In the genomic region with DNA sequence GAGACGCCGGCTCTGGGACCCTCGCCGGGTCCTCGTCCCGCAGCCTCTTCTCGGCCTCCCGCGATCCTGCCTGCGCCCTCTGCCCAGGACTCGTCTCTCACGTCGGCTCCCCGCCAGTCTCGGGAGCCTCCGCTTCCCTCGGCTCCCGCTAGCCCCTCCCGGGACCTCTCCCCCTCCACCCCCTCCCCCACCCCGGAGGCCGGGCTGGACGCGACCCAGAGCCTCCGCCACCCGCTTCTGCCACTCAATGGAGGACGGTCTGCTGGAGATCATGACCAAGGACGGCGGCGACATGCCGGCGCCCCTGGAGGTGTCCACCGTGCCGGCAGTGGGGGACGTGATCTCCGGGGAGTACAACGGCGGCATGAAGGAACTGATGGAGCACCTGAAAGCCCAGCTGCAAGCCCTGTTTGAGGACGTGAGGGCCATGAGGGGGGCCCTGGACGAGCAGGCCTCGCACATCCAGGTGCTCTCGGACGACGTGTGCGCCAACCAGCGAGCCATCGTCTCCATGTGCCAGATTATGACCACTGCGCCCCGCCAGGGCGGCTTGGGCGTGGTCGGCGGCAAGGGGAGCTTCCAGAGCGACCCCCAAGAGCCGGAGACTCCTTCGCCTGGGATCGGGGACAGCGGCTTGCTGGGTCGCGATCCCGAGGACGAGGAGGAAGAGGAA, we compare ENCODE assay signal across 8 cellular contexts. TPM values are rescaled to one million over a fixed set of nuclear protein-coding genes. Genes with fewer than 3 reads are reported as not detected.
DNase-seq lines count a peak whose midpoint lies in the region; ATAC-seq, FAIRE-seq and TF ChIP-seq lines count a peak whose summit lies in the region.

No MANE protein-coding gene starts in this region.

- peak overlapping the region; percentile 88 to 95 (median 92) for H3K4me3 Mint-ChIP-seq in CD4-positive, CD25-positive, alpha-beta regulatory T cell
- peak overlapping the region; percentile 65 for H3K4me3 Mint-ChIP-seq in mesothelial cell of epicardium

- H3K36me3 Mint-ChIP-seq in CD4-positive, CD25-positive, alpha-beta regulatory T cell: no peaks in the 10 kb centered on the region
- H3K36me3 Mint-ChIP-seq in mesothelial cell of epicardium: no peaks in the 10 kb centered on the region

- no peaks in the 10 kb centered on the region for H3K9me3 ChIP-seq in CD4-positive, CD25-positive, alpha-beta regulatory T cell (ENCODE audit: control insufficient read depth in 2 of 2, low read length in 2 of 2)
- no peaks in the 10 kb centered on the region for H3K9me3 ChIP-seq in breast epithelium

- peak overlapping the region; percentile 85 for H2AFZ ChIP-seq in KMS-11 (ENCODE audit: low read depth)

- no peak for TF ChIP-seq CTCF in KMS-11 (conservative IDR thresholded peaks at IDR 0.05; ENCODE audit: low read depth, low read length)
- no peak for TF ChIP-seq CTCF in breast epithelium (IDR thresholded peaks at IDR 0.05)
- TF ChIP-seq CTCF in mesothelial cell of epicardium (IDR thresholded peaks at IDR 0.05; ENCODE audit: unreplicated experiment): no peak

- H3K36me3 ChIP-seq in CD4-positive, CD25-positive, alpha-beta regulatory T cell (ENCODE audit: control insufficient read depth, insufficient read depth, low read length): no peaks in the 10 kb centered on the region
- H3K36me3 ChIP-seq in KMS-11 (ENCODE audit: insufficient read depth) (no peaks in the 10 kb centered on the region), breast epithelium (no peaks in the 10 kb centered on the region)

- peak in 1 of 3 donors; percentile 4 for DNase-seq in CD4-positive, CD25-positive, alpha-beta regulatory T cell
- DNase-seq in breast epithelium (ENCODE audit: low spot score in 2 of 2) (no peak), mesothelial cell of epicardium (ENCODE audit: low spot score in 2 of 2, unreplicated experiment in 2 of 2) (no peak), activated gamma-delta T cell treated with Interleukin-2 at 50 U/mL for 16 hours (no peak), HTR-8/SVneo (ENCODE audit: insufficient read length, low spot score) (no peak), H4 (ENCODE audit: low spot score) (no peak)

- no peaks in the 10 kb centered on the region for H3K9me3 Mint-ChIP-seq in CD4-positive, CD25-positive, alpha-beta regulatory T cell
- H3K9me3 Mint-ChIP-seq in mesothelial cell of epicardium: no peaks in the 10 kb centered on the region

- no peak overlapping the region for H3K4me3 ChIP-seq in CD4-positive, CD25-positive, alpha-beta regulatory T cell (ENCODE audit: low read depth, low read length)
- no peak overlapping the region for H3K4me3 ChIP-seq in KMS-11 (IDR thresholded peaks at IDR 0.05; ENCODE audit: insufficient read depth, low read depth, low read length)
- peak overlapping the region; percentile 59 to 88 (median 65) for H3K4me3 ChIP-seq in breast epithelium

- no peak overlapping the region for H3K27ac ChIP-seq in CD4-positive, CD25-positive, alpha-beta regulatory T cell (ENCODE audit: insufficient read depth, low read length, poor library complexity, severe bottlenecking)
- H3K27ac ChIP-seq in KMS-11: no peak overlapping the region
- H3K27ac ChIP-seq in breast epithelium: peak overlapping the region in 1 of 2 donors; percentile 75

- no peak overlapping the region for H3K27ac Mint-ChIP-seq in CD4-positive, CD25-positive, alpha-beta regulatory T cell
- no peak overlapping the region for H3K27ac Mint-ChIP-seq in mesothelial cell of epicardium

- H3K4me2 ChIP-seq in KMS-11: peak overlapping the region; percentile 72; the same call in 1 of the 2 replicates

- no peaks in the 10 kb centered on the region for H4K20me1 ChIP-seq in KMS-11 (ENCODE audit: insufficient read depth)

- peaks cover 17% of the 10 kb centered on the region for H3K27me3 ChIP-seq in CD4-positive, CD25-positive, alpha-beta regulatory T cell (ENCODE audit: control insufficient read depth, insufficient read depth, low read length)
- no peaks in the 10 kb centered on the region for H3K27me3 ChIP-seq in KMS-11 (ENCODE audit: insufficient read depth, low read depth)
- peaks cover 2 to 27% of the 10 kb centered on the region in 2 donors for H3K27me3 ChIP-seq in breast epithelium

- H3K9ac ChIP-seq in KMS-11: peak overlapping the region; percentile 9; the same call in 1 of the 2 replicates

- no peak for FAIRE-seq in HTR-8/SVneo (lab: Jason Lieb, UNC)

- no peak for TF ChIP-seq POLR2A in breast epithelium (IDR thresholded peaks at IDR 0.05)

- H3K27me3 Mint-ChIP-seq in CD4-positive, CD25-positive, alpha-beta regulatory T cell: peaks cover 77% of the 10 kb centered on the region
- H3K27me3 Mint-ChIP-seq in mesothelial cell of epicardium (ENCODE audit: low read depth): peaks cover 85% of the 10 kb centered on the region

- intact Hi-C loops in breast epithelium (cut with DNase I; ENCODE audit: low total_unique reads): no loop called here

- H3K4me1 ChIP-seq in CD4-positive, CD25-positive, alpha-beta regulatory T cell (ENCODE audit: control insufficient read depth, insufficient read depth, low read length, poor library complexity, severe bottlenecking): peaks cover 25% of the 10 kb centered on the region
- H3K4me1 ChIP-seq in KMS-11 (ENCODE audit: low read depth, poor library complexity, severe bottlenecking): peaks cover 11% of the 10 kb centered on the region
- peaks cover 0 to 6% of the 10 kb centered on the region in 2 donors for H3K4me1 ChIP-seq in breast epithelium

- ATAC-seq in CD4-positive, CD25-positive, alpha-beta regulatory T cell (ENCODE audit: low read depth in 2 of 2): no peak
- ATAC-seq in GM19395 (IDR thresholded peaks at IDR 0.05; ENCODE audit: unreplicated experiment): no peak

- H3K79me2 ChIP-seq in KMS-11 (ENCODE audit: insufficient read depth, low read depth): no peaks in the 10 kb centered on the region

- peaks cover 0 to 24% (median 5%) of the 10 kb centered on the region in 4 donors for H3K4me1 Mint-ChIP-seq in CD4-positive, CD25-positive, alpha-beta regulatory T cell
- peaks cover 35% of the 10 kb centered on the region for H3K4me1 Mint-ChIP-seq in mesothelial cell of epicardium

RNA-seq across cellular contexts. Expression of a gene that starts 0.6 kb away (rescaled TPM):
- 1.6 TPM for total RNA-seq in CD4-positive, CD25-positive, alpha-beta regulatory T cell
- under 1 TPM; 0.15 to 0.24 (median 0.18) TPM for polyA plus RNA-seq in CD4-positive, CD25-positive, alpha-beta regulatory T cell
- total RNA-seq in breast epithelium: 1 to 10 TPM in 1 of 3 donors, under 1 TPM in 2; 0.44 to 2.0 (median 0.48) TPM
- total RNA-seq in mesothelial cell of epicardium: 1.4 to 1.7 TPM (median 1.6 TPM) in 3 replicates
- 0.70 and 1.2 TPM in 2 replicates for total RNA-seq in H4 (2014; rRNA removed; shearing (Covaris generic))

RNA-seq across cellular contexts. Expression of a gene that starts 19.1 kb away (rescaled TPM):
- total RNA-seq in CD4-positive, CD25-positive, alpha-beta regulatory T cell: not detected
- polyA plus RNA-seq in CD4-positive, CD25-positive, alpha-beta regulatory T cell: under 1 TPM in 1 of 4 donors, not detected in 3; 0.22 TPM
- total RNA-seq in breast epithelium: not detected
- not detected in 3 replicates for total RNA-seq in mesothelial cell of epicardium
- not detected in 2 replicates for total RNA-seq in H4 (2014; rRNA removed; shearing (Covaris generic))

RNA-seq across cellular contexts. Expression of a gene that starts 26.7 kb away (rescaled TPM):
- total RNA-seq in CD4-positive, CD25-positive, alpha-beta regulatory T cell: 46.6 TPM
- polyA plus RNA-seq in CD4-positive, CD25-positive, alpha-beta regulatory T cell: 100 to 1,000 TPM in 1 of 4 donors, 10 to 100 TPM in 3; 73.2 to 121 (median 90.0) TPM
- 10 to 100 TPM; 20.6 to 37.2 (median 30.6) TPM for total RNA-seq in breast epithelium
- 21.0 to 24.8 TPM (median 24.0 TPM) in 3 replicates for total RNA-seq in mesothelial cell of epicardium
- total RNA-seq in H4 (2014; rRNA removed; shearing (Covaris generic)): 22.6 and 37.1 TPM in 2 replicates

Comparison
In these comparisons a context has a peak if more than half of its experiments do, and no peak if none do; other contexts are left out.
1. H3K4me3 ChIP-seq: peak in breast epithelium (3 of 3); none in CD4-positive, CD25-positive, alpha-beta regulatory T cell (single experiment) and KMS-11 (single experiment).